11 cellular contexts compared by ENCODE assay signal in the genomic region with DNA sequence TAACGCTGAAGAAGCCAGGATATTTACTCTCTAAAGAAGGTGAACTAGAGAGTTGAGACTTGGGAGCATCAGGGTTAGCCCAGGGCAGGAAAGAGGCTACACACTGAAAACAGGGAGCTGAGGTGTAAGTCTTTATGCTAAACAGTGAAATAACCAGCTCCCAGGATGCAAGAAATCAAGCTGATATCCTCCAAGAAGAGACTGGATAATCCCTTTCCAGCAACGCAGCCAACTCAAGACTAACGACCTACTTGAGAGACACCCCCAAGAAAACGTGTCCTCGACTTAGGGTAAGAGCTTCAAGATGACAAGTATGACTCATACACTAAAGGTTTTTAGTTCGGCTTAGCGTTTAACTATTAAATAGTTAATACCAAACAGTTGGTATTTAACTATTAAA.
A peak's percentile ranks its signal among the peaks of the same experiment; 100 is the strongest.
DNase-seq lines count a peak whose midpoint lies in the region; ATAC-seq and FAIRE-seq lines count a peak whose summit lies in the region.
"Had no signal": no experiment of that assay in that cellular context is flagged by ENCODE, and none has a peak within 500 bp of the region (broad histone marks: within the 10 kb centered on the region; RNA-seq: fewer than 3 reads in every experiment).

No MANE protein-coding gene starts in this region.

- no peak overlapping the region for H3K4ac ChIP-seq in trophoblast cell (ENCODE audit: low read depth, low read length)

- no peak overlapping the region for H2BK5ac ChIP-seq in trophoblast cell (ENCODE audit: low read depth, low read length, poor library complexity)

- H2AFZ ChIP-seq in trophoblast cell (ENCODE audit: insufficient read depth, low read length, poor library complexity), result no peak overlapping the region

- H3K4me2 ChIP-seq in trophoblast cell (ENCODE audit: low read length), result no peak overlapping the region

- H3K4me1 ChIP-seq in trophoblast cell (ENCODE audit: control insufficient read depth in 1 of 2, insufficient read depth in 2 of 2, low read length in 2 of 2), result peaks cover 0 to 3% of the 10 kb centered on the region in 2 experiments

- no peak overlapping the region for H2AK5ac ChIP-seq in trophoblast cell (ENCODE audit: low read length)

- H3K9ac ChIP-seq in trophoblast cell (ENCODE audit: low read length), result no peak overlapping the region

- H4K12ac ChIP-seq in trophoblast cell (ENCODE audit: low read depth, low read length), result no peak overlapping the region

- no peaks in the 10 kb centered on the region for H3K36me3 ChIP-seq in trophoblast cell (ENCODE audit: control insufficient read depth in 1 of 2, insufficient read depth in 2 of 2, low read length in 2 of 2)

- H2BK12ac ChIP-seq in trophoblast cell (ENCODE audit: low read length), result no peak overlapping the region

- no peak overlapping the region for H3K4me3 ChIP-seq in trophoblast cell (ENCODE audit: low read depth, low read length)

- H3K27ac ChIP-seq in trophoblast cell (ENCODE audit: low read depth, low read length), result no peak overlapping the region
- H3K27ac ChIP-seq: C4-2B had no signal

- no peak overlapping the region for H4K91ac ChIP-seq in trophoblast cell (ENCODE audit: low read depth, low read length)

- no peak overlapping the region for H4K8ac ChIP-seq in trophoblast cell (ENCODE audit: low read depth, low read length)

- no peak overlapping the region for H3K23ac ChIP-seq in trophoblast cell (ENCODE audit: low read length)

- no CpG with 5 or more reads among the region's 7 CpGs for WGBS in trophoblast cell (ENCODE audit: extremely low coverage, insufficient coverage, insufficient read length)

- no peaks in the 10 kb centered on the region for H3K9me3 ChIP-seq in trophoblast cell (ENCODE audit: insufficient read depth, low read depth, low read length)

- no peaks in the 10 kb centered on the region for H3K79me2 ChIP-seq in trophoblast cell (ENCODE audit: control insufficient read depth, insufficient read depth, low read length, poor library complexity)

- no peaks in the 10 kb centered on the region for H3K27me3 ChIP-seq in trophoblast cell (ENCODE audit: insufficient read depth, low read length)

- DNase-seq in D341Med (ENCODE audit: low spot score) (peak; percentile 30), RCC 7860 (ENCODE audit: low spot score) (peak; percentile 73), kidney tubule cell (ENCODE audit: low spot score) (peak; percentile 83), trophoblast cell (no peak), 8988T (no peak), SIG-M5 treated with dmso at 0.1 percent for 504 hours (lab: John Stamatoyannopoulos, UW; ENCODE audit: unreplicated experiment) (no peak)
- DNase-seq: CD4-positive, alpha-beta memory T cell had no signal

- no peaks in the 10 kb centered on the region for H3K79me1 ChIP-seq in trophoblast cell (ENCODE audit: low read length)

- FAIRE-seq in RCC 7860 (lab: Jason Lieb, UNC), result peak; percentile 97
- FAIRE-seq: H54 had no signal

- no peak overlapping the region for H3K18ac ChIP-seq in trophoblast cell (ENCODE audit: low read length)

- H2BK120ac ChIP-seq in trophoblast cell (ENCODE audit: insufficient read depth, low read length, poor library complexity), result no peak overlapping the region

- ATAC-seq in HG02970 (IDR thresholded peaks at IDR 0.05; ENCODE audit: low FRiP score, unreplicated experiment), result no peak
- ATAC-seq: HCT116 had no signal

- H3K14ac ChIP-seq in trophoblast cell (ENCODE audit: low read length), result no peak overlapping the region

Comparison
In these comparisons a context has a peak if more than half of its experiments do, and no peak if none do; other contexts are left out.
1. DNase-seq: peak in D341Med (single experiment), RCC 7860 (single experiment) and kidney tubule cell (single experiment); none in trophoblast cell (0 of 2), 8988T (single experiment) and SIG-M5 treated with dmso at 0.1 percent for 504 hours (single experiment).